12 cellular contexts compared by ENCODE assay signal in the genomic region with DNA sequence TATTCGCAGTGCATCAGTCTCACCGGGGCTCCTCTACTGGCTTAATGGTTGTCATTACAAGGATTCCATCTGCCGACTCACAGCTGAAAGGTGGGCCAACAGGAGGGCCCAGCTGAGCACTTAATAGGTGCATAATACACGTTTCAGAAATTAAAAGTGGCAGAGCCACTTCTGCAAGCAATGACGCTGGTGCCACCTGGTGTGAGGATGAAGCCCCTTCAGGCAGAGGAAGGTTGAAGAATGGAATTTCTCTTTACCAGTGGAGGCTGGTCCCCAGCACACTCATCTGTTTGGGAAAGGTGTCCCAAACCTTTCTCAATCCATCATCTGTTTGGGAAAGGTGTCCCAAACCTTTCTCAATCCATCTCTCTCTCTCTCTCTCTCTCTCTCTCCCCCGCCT. TPM values are rescaled to one million over a fixed set of nuclear protein-coding genes. Genes with fewer than 3 reads are reported as not detected.
DNase-seq lines count a peak whose midpoint lies in the region; ATAC-seq, FAIRE-seq and TF ChIP-seq lines count a peak whose summit lies in the region.
"Had no signal": no experiment of that assay in that cellular context is flagged by ENCODE, and none has a peak within 500 bp of the region (broad histone marks: within the 10 kb centered on the region; RNA-seq: fewer than 3 reads in every experiment).

No MANE protein-coding gene starts in this region.

- no peaks in the 10 kb centered on the region for H4K20me1 ChIP-seq in GM12878 (ENCODE audit: control insufficient read depth, insufficient read depth)
- H4K20me1 ChIP-seq in neural progenitor cell (ENCODE audit: low read depth): no peaks in the 10 kb centered on the region
- H4K20me1 ChIP-seq: BLaER1 treated with 17β-estradiol and CSF1 and Interleukin-3, amounts not matched to agents 10 nM and 100 nM had no signal

- CTCF ChIA-PET in activated CD4-positive, alpha-beta T cell treated with anti-CD3 and anti-CD28 coated beads for 36 hours (lab: Charles Lee): no interaction called here
- CTCF ChIA-PET in GM12878 (lab: Yijun Ruan, JAX): interaction anchor here (0.6 to 1.2 kb wide), 3 partner anchors 12 to 963 kb away, joined by 3 to 4 read pairs (median 3); no protein-coding TSS in a partner anchor

- H2AFZ ChIP-seq in GM12878 (ENCODE audit: control insufficient read depth, low read depth, low read length): no peak overlapping the region
- no peak overlapping the region for H2AFZ ChIP-seq in neural progenitor cell (replicated peaks)
- H2AFZ ChIP-seq: parathyroid adenoma had no signal

- no peak for TF ChIP-seq POLR2A in GM12878 (IDR thresholded peaks at IDR 0.05; ENCODE audit: low read depth, low read length)

- H3K27me3 ChIP-seq in GM12878 (replicated peaks in 1 of 2; ENCODE audit: control insufficient read depth in 2 of 2, insufficient read depth in 2 of 2, low read length in 1 of 2): no peaks in the 10 kb centered on the region; a peak in 1 of 4 replicates
- no peaks in the 10 kb centered on the region for H3K27me3 ChIP-seq in neural progenitor cell
- H3K27me3 ChIP-seq: BLaER1 treated with 17β-estradiol and CSF1 and Interleukin-3, amounts not matched to agents 10 nM and 100 nM had no signal

- DNase-seq in activated CD4-positive, alpha-beta T cell treated with anti-CD3 and anti-CD28 coated beads for 36 hours: peak; percentile 33
- no peak for DNase-seq in activated CD4-positive, alpha-beta T cell treated with anti-CD3 and anti-CD28 coated beads, Interleukin-2, amount 50 U/mL, for 4 hours
- peak; percentile 14 for DNase-seq in NCI-H1105 (lab: John Stamatoyannopoulos, UW)
- DNase-seq in GM12878 (ENCODE audit: low read depth, low spot score): no peak
- DNase-seq in neural progenitor cell (ENCODE audit: low spot score): peak; percentile 56
- no peak for DNase-seq in T-helper 2 cell treated with Interferon-gamma antibody and Interleukin-4, amounts not matched to agents 5 μg/mL and 100 μg/mL, for 36 hours (ENCODE audit: low spot score)
- no peak for DNase-seq in Ammon's horn (ENCODE audit: low spot score)

- SMC1A ChIA-PET in GM12878 (lab: Charles Lee; ENCODE audit: uncharacterized antibody, unreplicated experiment): no interaction called here

- no TSS peak for BruUV-seq in GM12878 (replicated peaks; lab: Mats Ljungman, UMichigan)

- H3K4me3 Mint-ChIP-seq in activated CD4-positive, alpha-beta T cell treated with anti-CD3 and anti-CD28 coated beads for 36 hours: no peak overlapping the region
- no peak overlapping the region for H3K4me3 Mint-ChIP-seq in neural progenitor cell
- H3K4me3 Mint-ChIP-seq in T-helper 2 cell treated with Interferon-gamma antibody and Interleukin-4, amounts not matched to agents 5 μg/mL and 100 μg/mL, for 36 hours: no peak overlapping the region
- H3K4me3 Mint-ChIP-seq: activated T-helper 1 cell treated with anti-CD3 and anti-CD28 coated beads, Interleukin-12 subunit alpha, Interleukin-12 subunit beta, Interleukin-2, Interleukin-4 antibody, amounts not matched to agents 30 ng/mL and 10 ng/mL and 1 ng/mL, durations not matched to agents 14 hours and 24 hours and 36 hours had no signal

- H3K4me1 Mint-ChIP-seq in activated CD4-positive, alpha-beta T cell treated with anti-CD3 and anti-CD28 coated beads for 36 hours: no peaks in the 10 kb centered on the region
- H3K4me1 Mint-ChIP-seq in neural progenitor cell: peaks cover 9% of the 10 kb centered on the region
- no peaks in the 10 kb centered on the region for H3K4me1 Mint-ChIP-seq in T-helper 2 cell treated with Interferon-gamma antibody and Interleukin-4, amounts not matched to agents 5 μg/mL and 100 μg/mL, for 36 hours (ENCODE audit: low read depth)

- in situ Hi-C loops in GM12878 (cut with MboI): no loop called here

- H3K79me2 ChIP-seq in GM12878 (ENCODE audit: control insufficient read depth, insufficient read depth, low read length) (no peaks in the 10 kb centered on the region), neural progenitor cell (ENCODE audit: low read depth) (no peaks in the 10 kb centered on the region)
- H3K79me2 ChIP-seq: parathyroid adenoma had no signal

- H3K9ac ChIP-seq in GM12878 (ENCODE audit: control insufficient read depth, insufficient read depth, low read length) (no peak overlapping the region), neural progenitor cell (no peak overlapping the region)
- H3K9ac ChIP-seq: BLaER1 treated with 17β-estradiol and CSF1 and Interleukin-3, amounts not matched to agents 10 nM and 100 nM; parathyroid adenoma had no signal

- H3K4me1 ChIP-seq in GM12878 (ENCODE audit: control insufficient read depth, insufficient read depth, low read length) (no peaks in the 10 kb centered on the region), neural progenitor cell (no peaks in the 10 kb centered on the region)
- H3K4me1 ChIP-seq: BLaER1 treated with 17β-estradiol and CSF1 and Interleukin-3, amounts not matched to agents 10 nM and 100 nM; parathyroid adenoma had no signal

- H3K4me3 ChIP-seq in GM12878 (no peak overlapping the region), neural progenitor cell (no peak overlapping the region)
- H3K4me3 ChIP-seq: BLaER1 treated with 17β-estradiol and CSF1 and Interleukin-3, amounts not matched to agents 10 nM and 100 nM had no signal

- peaks cover 7% of the 10 kb centered on the region for H3K9me3 Mint-ChIP-seq in activated CD4-positive, alpha-beta T cell treated with anti-CD3 and anti-CD28 coated beads for 36 hours (ENCODE audit: low read depth)
- peaks cover 4% of the 10 kb centered on the region for H3K9me3 Mint-ChIP-seq in neural progenitor cell
- H3K9me3 Mint-ChIP-seq in T-helper 2 cell treated with Interferon-gamma antibody and Interleukin-4, amounts not matched to agents 5 μg/mL and 100 μg/mL, for 36 hours: no peaks in the 10 kb centered on the region
- H3K9me3 Mint-ChIP-seq: activated T-helper 1 cell treated with anti-CD3 and anti-CD28 coated beads, Interleukin-12 subunit alpha, Interleukin-12 subunit beta, Interleukin-2, Interleukin-4 antibody, amounts not matched to agents 30 ng/mL and 10 ng/mL and 1 ng/mL, durations not matched to agents 14 hours and 24 hours and 36 hours had no signal

- intact Hi-C loops in activated CD4-positive, alpha-beta T cell treated with anti-CD3 and anti-CD28 coated beads for 36 hours (cut with DNase I, micrococcal nuclease): no loop called here
- intact Hi-C loops in GM12878 (cut with micrococcal nuclease; ENCODE audit: unreplicated experiment): no loop called here

- POLR2A ChIA-PET in activated CD4-positive, alpha-beta T cell treated with anti-CD3 and anti-CD28 coated beads for 36 hours (lab: Charles Lee): no interaction called here
- POLR2A ChIA-PET in GM12878 (lab: Charles Lee): no interaction called here

- TF ChIP-seq EP300 in GM12878 (IDR thresholded peaks at IDR 0.05; ENCODE audit: borderline replicate concordance in 1 of 2, control insufficient read depth in 1 of 2, low read depth in 2 of 2, low read length in 2 of 2): no peak

- ATAC-seq in activated CD4-positive, alpha-beta T cell treated with anti-CD3 and anti-CD28 coated beads for 36 hours: no peak
- no peak for ATAC-seq in GM12878
- no peak for ATAC-seq in GM19324 (IDR thresholded peaks at IDR 0.05; ENCODE audit: low FRiP score, unreplicated experiment)

- no peaks in the 10 kb centered on the region for H3F3A ChIP-seq in neural progenitor cell (ENCODE audit: low read depth)

- H3K27ac ChIP-seq in GM12878 (ENCODE audit: control insufficient read depth, insufficient read depth) (no peak overlapping the region), neural progenitor cell (no peak overlapping the region)
- H3K27ac ChIP-seq: BLaER1 treated with 17β-estradiol and CSF1 and Interleukin-3, amounts not matched to agents 10 nM and 100 nM; parathyroid adenoma had no signal

- H3K36me3 ChIP-seq in GM12878 (ENCODE audit: control insufficient read depth in 2 of 2, insufficient read depth in 2 of 2, low read length in 1 of 2): no peaks in the 10 kb centered on the region
- no peaks in the 10 kb centered on the region for H3K36me3 ChIP-seq in neural progenitor cell
- H3K36me3 ChIP-seq: BLaER1 treated with 17β-estradiol and CSF1 and Interleukin-3, amounts not matched to agents 10 nM and 100 nM had no signal

- RAD21 ChIA-PET in GM12878 (lab: Charles Lee; ENCODE audit: unreplicated experiment): no interaction called here

- no peak overlapping the region for H3K27ac Mint-ChIP-seq in activated CD4-positive, alpha-beta T cell treated with anti-CD3 and anti-CD28 coated beads for 36 hours
- H3K27ac Mint-ChIP-seq in neural progenitor cell: no peak overlapping the region
- H3K27ac Mint-ChIP-seq in T-helper 2 cell treated with Interferon-gamma antibody and Interleukin-4, amounts not matched to agents 5 μg/mL and 100 μg/mL, for 36 hours: no peak overlapping the region
- H3K27ac Mint-ChIP-seq: activated T-helper 1 cell treated with anti-CD3 and anti-CD28 coated beads, Interleukin-12 subunit alpha, Interleukin-12 subunit beta, Interleukin-2, Interleukin-4 antibody, amounts not matched to agents 30 ng/mL and 10 ng/mL and 1 ng/mL, durations not matched to agents 14 hours and 24 hours and 36 hours had no signal

- TF ChIP-seq CTCF in GM12878 (IDR thresholded peaks at IDR 0.05 in 2 of 3, conservative IDR thresholded peaks at IDR 0.05 in 1 of 3; ENCODE audit: control insufficient read depth in 2 of 3, extremely low read depth in 1 of 3, insufficient read depth in 1 of 3, low read depth in 3 of 3, low read length in 3 of 3) (peak in 2 of 3 experiments; percentile 29 to 34; a peak in 2 of 6 replicates), neural progenitor cell (IDR thresholded peaks at IDR 0.05) (peak; percentile 51)

- WGBS in GM12878 (ENCODE audit: insufficient coverage, insufficient replicate concordance, low lambda C conversion rate, missing lambda C conversion rate): 19% methylated on average over 6 of the region's 6 CpGs

- peak; percentile 34 for TF ChIP-seq RAD21 in GM12878 (IDR thresholded peaks at IDR 0.05; ENCODE audit: insufficient read depth, low read depth, low read length)

- no peaks in the 10 kb centered on the region for H3K36me3 Mint-ChIP-seq in activated CD4-positive, alpha-beta T cell treated with anti-CD3 and anti-CD28 coated beads for 36 hours (ENCODE audit: low read depth)
- no peaks in the 10 kb centered on the region for H3K36me3 Mint-ChIP-seq in neural progenitor cell
- H3K36me3 Mint-ChIP-seq in T-helper 2 cell treated with Interferon-gamma antibody and Interleukin-4, amounts not matched to agents 5 μg/mL and 100 μg/mL, for 36 hours (ENCODE audit: low read depth): no peaks in the 10 kb centered on the region

- no peak for FAIRE-seq in GM12878 (lab: Jason Lieb, UNC)

- no peak overlapping the region for H3K4me2 ChIP-seq in GM12878 (ENCODE audit: control insufficient read depth, insufficient read depth)
- no peak overlapping the region for H3K4me2 ChIP-seq in neural progenitor cell
- H3K4me2 ChIP-seq: BLaER1 treated with 17β-estradiol and CSF1 and Interleukin-3, amounts not matched to agents 10 nM and 100 nM had no signal

- H3K9me3 ChIP-seq in GM12878 (replicated peaks; ENCODE audit: control insufficient read depth, insufficient read depth, low read length) (no peaks in the 10 kb centered on the region), neural progenitor cell (ENCODE audit: low read depth) (no peaks in the 10 kb centered on the region)

- H3K27me3 Mint-ChIP-seq in activated CD4-positive, alpha-beta T cell treated with anti-CD3 and anti-CD28 coated beads for 36 hours: peaks cover 25% of the 10 kb centered on the region
- no peaks in the 10 kb centered on the region for H3K27me3 Mint-ChIP-seq in neural progenitor cell (ENCODE audit: insufficient read depth, low read depth)
- peaks cover 4% of the 10 kb centered on the region for H3K27me3 Mint-ChIP-seq in T-helper 2 cell treated with Interferon-gamma antibody and Interleukin-4, amounts not matched to agents 5 μg/mL and 100 μg/mL, for 36 hours (ENCODE audit: low read depth)

RNA-seq across cellular contexts. Expression of a gene that starts 8.2 kb away (rescaled TPM):
- total RNA-seq in activated CD4-positive, alpha-beta T cell treated with anti-CD3 and anti-CD28 coated beads for 36 hours: not detected
- not detected in 2 replicates for total RNA-seq in GM12878 (2013; cell fraction: nucleolus; rRNA removed)
- total RNA-seq in GM12878 (2014; rRNA removed): not detected in 2 replicates
- not detected in 2 replicates for total RNA-seq in GM12878 (2014; rRNA removed; fragmentation: Illumina TruSeq; extraction: Trizol)
- total RNA-seq in GM12878 (2021): not detected in 2 replicates
- not detected for polyA plus RNA-seq in GM12878 (2011; ENCODE audit: low read depth)
- polyA plus RNA-seq in GM12878 (2011; rRNA removed): not detected in 2 replicates
- not detected in 2 replicates for polyA plus RNA-seq in GM12878 (2011; cell fraction: cytosol; rRNA removed)
- not detected in 2 replicates for polyA plus RNA-seq in GM12878 (2011; cell fraction: nucleus; rRNA removed)
- not detected in 2 replicates for polyA plus RNA-seq in GM12878 (2012)
- not detected in 2 replicates for polyA plus RNA-seq in GM12878 (2014; fragmentation: Illumina TruSeq; extraction: Trizol)
- not detected for polyA plus RNA-seq in GM12878 (2014; fragmentation: Nextera tagmentation; extraction: Ambion mirVana)
- not detected in 2 replicates for polyA plus RNA-seq in GM12878 (2014; rRNA removed)
- polyA plus RNA-seq in GM12878 (2016; fragmentation: Nextera tagmentation; extraction: Ambion mirVana): under 1 TPM in 1 of 2 experiments, not detected in 1; 0.15 TPM
- not detected in 2 replicates for polyA minus RNA-seq in GM12878 (2011; rRNA and poly(A)+ RNA removed)
- not detected in 2 replicates for polyA minus RNA-seq in GM12878 (2011; cell fraction: cytosol; rRNA and poly(A)+ RNA removed)
- not detected in 2 replicates for polyA minus RNA-seq in GM12878 (2011; cell fraction: nucleus; rRNA and poly(A)+ RNA removed)
- total RNA-seq in neural progenitor cell (ENCODE audit: low replicate concordance): not detected in 2 replicates
- total RNA-seq: activated T-helper 1 cell treated with anti-CD3 and anti-CD28 coated beads, Interleukin-12 subunit alpha, Interleukin-12 subunit beta, Interleukin-2, Interleukin-4 antibody, amounts not matched to agents 30 ng/mL and 10 ng/mL and 1 ng/mL, durations not matched to agents 14 hours and 24 hours and 36 hours; T-helper 2 cell treated with Interferon-gamma antibody and Interleukin-4, amounts not matched to agents 100 ng/mL and 5 ng/mL, for 36 hours had no signal

Comparison
In these comparisons a context has a peak if more than half of its experiments do, and no peak if none do; other contexts are left out.
1. DNase-seq: peak in activated CD4-positive, alpha-beta T cell treated with anti-CD3 and anti-CD28 coated beads for 36 hours (single experiment), NCI-H1105 (single experiment) and neural progenitor cell (single experiment); none in activated CD4-positive, alpha-beta T cell treated with anti-CD3 and anti-CD28 coated beads, Interleukin-2, amount 50 U/mL, for 4 hours (0 of 2), GM12878 (single experiment), T-helper 2 cell treated with Interferon-gamma antibody and Interleukin-4, amounts not matched to agents 5 μg/mL and 100 μg/mL, for 36 hours (single experiment) and Ammon's horn (single experiment).